Comparison of ENCODE assay signal across 21 cellular contexts in the genomic region with DNA sequence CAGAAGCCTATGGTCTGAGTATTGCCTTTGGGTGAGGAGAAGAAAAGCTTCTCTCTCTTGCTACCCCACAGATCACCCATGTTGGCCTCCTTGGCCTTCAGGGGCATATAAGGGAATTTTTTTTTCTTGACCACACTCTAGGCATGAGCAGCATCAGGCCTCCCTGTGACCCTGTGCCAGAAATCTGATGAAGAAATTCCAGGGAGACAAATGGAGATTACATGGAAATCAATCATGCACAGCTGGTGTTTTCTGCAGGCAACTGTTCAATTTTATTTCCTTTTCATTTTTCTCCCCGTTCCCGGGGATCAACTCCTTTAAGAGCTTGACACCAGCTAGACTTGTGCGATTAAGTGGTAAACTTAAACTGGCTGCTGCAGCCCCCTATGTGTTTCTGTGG. TPM values are rescaled to one million over a fixed set of nuclear protein-coding genes. Genes with fewer than 3 reads are reported as not detected.
DNase-seq lines count a peak whose midpoint lies in the region; ATAC-seq and TF ChIP-seq lines count a peak whose summit lies in the region.
"Had no signal": no experiment of that assay in that cellular context is flagged by ENCODE, and none has a peak within 500 bp of the region (broad histone marks: within the 10 kb centered on the region; RNA-seq: fewer than 3 reads in every experiment).

No MANE protein-coding gene starts in this region.

- DNase-seq in Right ventricle myocardium superior (no peak), right atrium auricular region (ENCODE audit: low spot score) (no peak), body of pancreas (no peak), renal cortical epithelial cell (ENCODE audit: low read depth) (peak; percentile 26), NCI-H82 (lab: John Stamatoyannopoulos, UW) (no peak), gastrocnemius medialis (no peak)
- DNase-seq: Calu3; CD8-positive, alpha-beta T cell; GOT3; IMR-90; NCI-H1417 treated with DMSO at 0.1 percent for 48 hours; NCI-H1930; NCI-H2171; NCI-H446; NCI-H69 had no signal

- no peaks in the 10 kb centered on the region for H3K27me3 ChIP-seq in right atrium auricular region
- H3K27me3 ChIP-seq in body of pancreas: no peaks in the 10 kb centered on the region
- no peaks in the 10 kb centered on the region for H3K27me3 ChIP-seq in gastroesophageal sphincter
- H3K27me3 ChIP-seq in gastrocnemius medialis: no peaks in the 10 kb centered on the region
- H3K27me3 ChIP-seq: BLaER1 treated with 17β-estradiol and CSF1 and Interleukin-3, amounts not matched to agents 10 nM and 100 nM had no signal

- H3K36me3 ChIP-seq in right atrium auricular region: no peaks in the 10 kb centered on the region
- no peaks in the 10 kb centered on the region for H3K36me3 ChIP-seq in body of pancreas (replicated peaks in 1 of 2; ENCODE audit: insufficient read depth in 1 of 2, low read depth in 2 of 2)
- H3K36me3 ChIP-seq in gastroesophageal sphincter: no peaks in the 10 kb centered on the region
- no peaks in the 10 kb centered on the region for H3K36me3 ChIP-seq in gastrocnemius medialis

- TF ChIP-seq POLR2A in body of pancreas (IDR thresholded peaks at IDR 0.05) (no peak), gastroesophageal sphincter (IDR thresholded peaks at IDR 0.05) (no peak), gastrocnemius medialis (IDR thresholded peaks at IDR 0.05) (no peak)

- no peak overlapping the region for H3K4me3 ChIP-seq in right atrium auricular region
- H3K4me3 ChIP-seq in body of pancreas: no peak overlapping the region
- H3K4me3 ChIP-seq in gastroesophageal sphincter: no peak overlapping the region
- H3K4me3 ChIP-seq in gastrocnemius medialis: no peak overlapping the region
- H3K4me3 ChIP-seq: BLaER1 treated with 17β-estradiol and CSF1 and Interleukin-3, amounts not matched to agents 10 nM and 100 nM; SK-N-MC had no signal

- no peaks in the 10 kb centered on the region for H3K9me3 ChIP-seq in right atrium auricular region
- no peaks in the 10 kb centered on the region for H3K9me3 ChIP-seq in body of pancreas
- no peaks in the 10 kb centered on the region for H3K9me3 ChIP-seq in gastroesophageal sphincter
- H3K9me3 ChIP-seq in gastrocnemius medialis: no peaks in the 10 kb centered on the region
- H3K9me3 ChIP-seq: BLaER1 treated with 17β-estradiol and CSF1 and Interleukin-3, amounts not matched to agents 10 nM and 100 nM had no signal

- H3K27ac ChIP-seq in right atrium auricular region (no peak overlapping the region), body of pancreas (no peak overlapping the region), gastroesophageal sphincter (no peak overlapping the region), gastrocnemius medialis (no peak overlapping the region)
- H3K27ac ChIP-seq: BLaER1 treated with 17β-estradiol and CSF1 and Interleukin-3, amounts not matched to agents 10 nM and 100 nM; HL-60; SK-N-MC had no signal

- TF ChIP-seq CTCF in right atrium auricular region (IDR thresholded peaks at IDR 0.05) (no peak), body of pancreas (IDR thresholded peaks at IDR 0.05) (no peak), gastroesophageal sphincter (IDR thresholded peaks at IDR 0.05) (no peak), gastrocnemius medialis (IDR thresholded peaks at IDR 0.05 in 4 of 5, conservative IDR thresholded peaks at IDR 0.05 in 1 of 5) (no peak)

- H3K4me1 ChIP-seq in right atrium auricular region (no peaks in the 10 kb centered on the region), body of pancreas (peaks cover 6% of the 10 kb centered on the region), gastroesophageal sphincter (peaks cover 0 to 23% (median 0%) of the 10 kb centered on the region in 3 donors), gastrocnemius medialis (peaks cover 0 to 2% of the 10 kb centered on the region in 2 donors)

- ATAC-seq in Right ventricle myocardium superior (ENCODE audit: poor library complexity): peak; percentile 49
- ATAC-seq in body of pancreas: peak; percentile 21
- peak; percentile 34 for ATAC-seq in gastroesophageal sphincter
- ATAC-seq in gastrocnemius medialis: no peak
- no peak for ATAC-seq in HG03520 (IDR thresholded peaks at IDR 0.05; ENCODE audit: unreplicated experiment)
- ATAC-seq: CD8-positive, alpha-beta T cell; Panc1 had no signal

- TF ChIP-seq EP300 in gastroesophageal sphincter (IDR thresholded peaks at IDR 0.05): no peak

- intact Hi-C loops in Right ventricle myocardium superior (cut with DNase I): no loop called here
- intact Hi-C loops in body of pancreas (cut with DNase I): no loop called here
- intact Hi-C loops in gastrocnemius medialis (cut with DNase I; ENCODE audit: low total_unique reads): no loop called here

- in situ Hi-C loops in gastrocnemius medialis (cut with MboI; ENCODE audit: low sequenced_read_pairs in 4 of 4): no loop called here

- WGBS in body of pancreas, 2 donors: 15 to 18% methylated on average over 3 of the region's 3 CpGs
- 29 to 32% methylated on average over 3 of the region's 3 CpGs for WGBS in gastroesophageal sphincter (ENCODE audit: low coverage in 1 of 2), 2 donors

RNA-seq across cellular contexts. Expression of a gene that starts 59.3 kb away (rescaled TPM):
- total RNA-seq in Right ventricle myocardium superior (12.3 TPM), right atrium auricular region (10 to 100 TPM; 13.2 to 18.4 TPM), body of pancreas (10 to 100 TPM; 11.5 to 19.5 TPM), gastroesophageal sphincter (10 to 100 TPM; 19.1 to 49.1 (median 34.0) TPM), renal cortical epithelial cell (44.8 and 78.5 TPM in 2 replicates), gastrocnemius medialis (1 to 10 TPM; 6.1 to 9.9 (median 6.4) TPM)

Comparison
In these comparisons a context has a peak if more than half of its experiments do, and no peak if none do; other contexts are left out.
1. ATAC-seq: peak in Right ventricle myocardium superior (single experiment), body of pancreas (single experiment) and gastroesophageal sphincter (single experiment); none in gastrocnemius medialis (0 of 2) and HG03520 (single experiment).